In the genomic region with DNA sequence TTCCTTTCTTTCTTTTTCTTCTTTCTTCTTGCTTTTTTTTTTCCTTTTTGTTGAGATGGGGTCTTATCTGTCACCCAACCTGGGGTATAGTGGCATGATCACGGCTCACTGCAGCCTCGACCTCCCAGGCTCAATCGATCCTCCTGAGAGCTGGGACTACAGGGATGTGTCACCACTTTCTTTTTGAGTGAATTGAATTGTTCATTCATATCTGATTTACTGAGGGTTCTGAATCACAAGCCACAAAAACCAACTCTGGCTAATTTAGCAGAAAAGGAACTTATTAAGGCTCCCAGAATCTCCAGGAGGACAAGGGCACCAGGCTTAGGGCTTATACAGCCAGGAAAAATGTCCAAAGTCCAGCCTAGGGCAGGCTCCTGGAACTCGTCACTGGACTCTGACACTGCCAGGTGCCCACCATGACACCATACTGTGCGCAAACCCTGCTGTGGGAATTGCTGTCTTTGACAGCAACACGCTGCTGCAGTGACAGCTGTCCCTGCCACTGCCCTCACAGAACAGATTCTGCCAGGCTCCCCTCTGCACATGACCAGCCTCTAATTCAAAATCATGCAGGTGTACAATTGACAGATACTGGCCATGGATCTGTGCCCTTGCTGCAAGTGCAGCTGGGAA, we compare ENCODE assay signal across 8 cellular contexts. TPM values are rescaled to one million over a fixed set of nuclear protein-coding genes. Genes with fewer than 3 reads are reported as not detected.
DNase-seq lines count a peak whose midpoint lies in the region; ATAC-seq and FAIRE-seq lines count a peak whose summit lies in the region.

No MANE protein-coding gene starts in this region.

- peak; percentile 61 for FAIRE-seq in urothelium cell line (lab: Jason Lieb, UNC)

- CTCF ChIA-PET in activated naive CD4-positive, alpha-beta T cell treated with anti-CD3 and anti-CD28 coated beads for 36 hours (lab: Charles Lee) = interaction anchor here (0.6 to 6.5 kb wide), 7 partner anchors 14 to 668 kb away, joined by 3 to 50 read pairs (median 4); no protein-coding TSS in a partner anchor

- intact Hi-C loops in activated naive CD4-positive, alpha-beta T cell treated with anti-CD3 and anti-CD28 coated beads for 36 hours (cut with micrococcal nuclease) = loop anchor here (1.0 to 10.0 kb wide), 9 partner anchors 7 to 626 kb away; a partner anchor contains a TSS

- ATAC-seq in GM19395 (IDR thresholded peaks at IDR 0.05; ENCODE audit: unreplicated experiment) (peak; percentile 75), HG03378 (IDR thresholded peaks at IDR 0.05; ENCODE audit: unreplicated experiment) (peak; percentile 85)

- peaks cover 0 to 35% (median 8%) of the 10 kb centered on the region in 11 experiments; a peak in 16 of 22 replicates for H3K9me3 ChIP-seq in BLaER1 treated with 17β-estradiol and CSF1 and Interleukin-3, amounts not matched to agents 10 nM and 100 nM (replicated peaks in 1 of 11)

- H3K4me3 Mint-ChIP-seq in activated naive CD4-positive, alpha-beta T cell treated with anti-CD3 and anti-CD28 coated beads for 36 hours = no peak overlapping the region

- H3K4me3 ChIP-seq in BLaER1 treated with 17β-estradiol and CSF1 and Interleukin-3, amounts not matched to agents 10 nM and 100 nM = no peak overlapping the region

- no peaks in the 10 kb centered on the region for H3K9me3 Mint-ChIP-seq in activated naive CD4-positive, alpha-beta T cell treated with anti-CD3 and anti-CD28 coated beads for 36 hours

- H3K9ac ChIP-seq in BLaER1 treated with 17β-estradiol and CSF1 and Interleukin-3, amounts not matched to agents 10 nM and 100 nM = no peak overlapping the region

- no peaks in the 10 kb centered on the region for H3K36me3 Mint-ChIP-seq in activated naive CD4-positive, alpha-beta T cell treated with anti-CD3 and anti-CD28 coated beads for 36 hours (ENCODE audit: low read depth)

- peaks cover 0 to 21% (median 0%) of the 10 kb centered on the region in 11 experiments; a peak in 4 of 22 replicates for H4K20me1 ChIP-seq in BLaER1 treated with 17β-estradiol and CSF1 and Interleukin-3, amounts not matched to agents 10 nM and 100 nM

- no peak overlapping the region for H3K27ac ChIP-seq in BLaER1 treated with 17β-estradiol and CSF1 and Interleukin-3, amounts not matched to agents 10 nM and 100 nM

- H3K4me1 Mint-ChIP-seq in activated naive CD4-positive, alpha-beta T cell treated with anti-CD3 and anti-CD28 coated beads for 36 hours (ENCODE audit: low read depth) = peaks cover 18% of the 10 kb centered on the region

- H3K27me3 ChIP-seq in BLaER1 treated with 17β-estradiol and CSF1 and Interleukin-3, amounts not matched to agents 10 nM and 100 nM = peaks cover 0 to 68% (median 9%) of the 10 kb centered on the region in 11 experiments; a peak in 13 of 22 replicates

- peaks cover 37% of the 10 kb centered on the region for H3K27me3 Mint-ChIP-seq in activated naive CD4-positive, alpha-beta T cell treated with anti-CD3 and anti-CD28 coated beads for 36 hours (ENCODE audit: low read depth)

- no peaks in the 10 kb centered on the region for H3K36me3 ChIP-seq in BLaER1 treated with 17β-estradiol and CSF1 and Interleukin-3, amounts not matched to agents 10 nM and 100 nM

- peak; percentile 68 for DNase-seq in activated naive CD4-positive, alpha-beta T cell treated with anti-CD3 and anti-CD28 coated beads for 36 hours
- DNase-seq in urothelium cell line (ENCODE audit: low spot score) = no peak
- no peak for DNase-seq in NCI-H2171 (lab: John Stamatoyannopoulos, UW)
- DNase-seq in GM19240 (ENCODE audit: insufficient read length, low spot score) = no peak
- DNase-seq in NCI-H524 treated with DMSO at 0.1 percent for 48 hours (lab: John Stamatoyannopoulos, UW) = no peak

- peak overlapping the region; percentile 11 for H3K27ac Mint-ChIP-seq in activated naive CD4-positive, alpha-beta T cell treated with anti-CD3 and anti-CD28 coated beads for 36 hours

- H3K4me2 ChIP-seq in BLaER1 treated with 17β-estradiol and CSF1 and Interleukin-3, amounts not matched to agents 10 nM and 100 nM = peak overlapping the region; percentile 33 to 72 (median 59); a peak in 20 of 22 replicates

- peaks cover 32 to 48% (median 38%) of the 10 kb centered on the region in 10 experiments for H3K4me1 ChIP-seq in BLaER1 treated with 17β-estradiol and CSF1 and Interleukin-3, amounts not matched to agents 10 nM and 100 nM

RNA-seq across cellular contexts. Expression of a gene that starts 42.9 kb away (rescaled TPM):
- total RNA-seq in activated naive CD4-positive, alpha-beta T cell treated with anti-CD3 and anti-CD28 coated beads for 36 hours = under 1 TPM; 0.38 to 0.49 TPM
